ENCODE assay signal across 26 cellular contexts in the genomic region with DNA sequence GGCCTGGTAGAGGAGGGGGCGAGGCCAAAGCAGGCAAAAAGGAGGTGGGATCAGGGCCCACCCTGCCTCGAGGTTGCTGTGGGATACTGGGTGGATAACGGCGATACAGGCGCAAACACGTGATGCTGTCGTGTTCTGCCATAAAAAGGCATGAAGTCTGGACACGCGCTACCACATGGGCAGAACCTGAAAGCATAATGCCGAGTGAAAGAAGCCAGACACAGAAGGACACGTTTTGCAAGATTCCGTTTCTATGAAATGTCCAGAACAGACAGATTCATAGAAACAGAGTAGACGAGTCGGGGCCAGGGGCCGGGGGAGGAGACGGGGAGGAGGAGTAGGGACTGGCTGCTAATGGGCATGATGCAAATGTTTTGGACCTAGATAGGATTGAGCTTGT.
"Had no signal": no experiment of that assay in that cellular context is flagged by ENCODE, and none has a peak within 500 bp of the region (broad histone marks: within the 10 kb centered on the region; RNA-seq: fewer than 3 reads in every experiment).

No MANE protein-coding gene starts in this region.

- H3K27ac Mint-ChIP-seq: activated B cell treated with CpG ODN at 0.5 μM for 24 hours; activated CD4-positive, alpha-beta T cell treated with anti-CD3 and anti-CD28 coated beads for 36 hours; activated naive CD8-positive, alpha-beta T cell treated with anti-CD3 and anti-CD28 coated beads, Interleukin-2, amount 10 ng/mL, durations not matched to agents 7 days and 5 days; activated T-cell treated with anti-CD3 and anti-CD28 coated beads, Interleukin-2, amount 50 U/mL, for 24 hours; activated T-helper 17 cell treated with anti-CD3 and anti-CD28 coated beads, Interleukin-2, amount 50 U/mL, for 72 hours; effector memory CD8-positive, alpha-beta T cell; stimulated activated naive B cell treated with anti-CD40 and anti-IgM and Interleukin-4, amounts not matched to agents 10 μg/mL and 1 μg/mL and 100 μg/mL, for 72 hours; T-helper 1 cell treated with Interleukin-12 subunit alpha and Interleukin-12 subunit beta and Interleukin-4 antibody, amounts not matched to agents 30 μg/mL and 1 μg/mL, for 36 hours had no signal

- H3K4me3 Mint-ChIP-seq: activated B cell treated with CpG ODN at 0.5 μM for 24 hours; activated CD4-positive, alpha-beta T cell treated with anti-CD3 and anti-CD28 coated beads for 36 hours; activated naive CD8-positive, alpha-beta T cell treated with anti-CD3 and anti-CD28 coated beads, Interleukin-2, amount 10 ng/mL, durations not matched to agents 7 days and 5 days; activated T-cell treated with anti-CD3 and anti-CD28 coated beads, Interleukin-2, amount 50 U/mL, for 24 hours; activated T-helper 17 cell treated with anti-CD3 and anti-CD28 coated beads, Interleukin-2, amount 50 U/mL, for 72 hours; effector memory CD8-positive, alpha-beta T cell; stimulated activated naive B cell treated with anti-CD40 and anti-IgM and Interleukin-4, amounts not matched to agents 10 μg/mL and 1 μg/mL and 100 μg/mL, for 72 hours; T-helper 1 cell treated with Interleukin-12 subunit alpha and Interleukin-12 subunit beta and Interleukin-4 antibody, amounts not matched to agents 30 μg/mL and 1 μg/mL, for 36 hours had no signal

- H3K27me3 Mint-ChIP-seq: activated CD4-positive, alpha-beta T cell treated with anti-CD3 and anti-CD28 coated beads for 36 hours; activated T-cell treated with anti-CD3 and anti-CD28 coated beads, Interleukin-2, amount 50 U/mL, for 24 hours; activated T-helper 17 cell treated with anti-CD3 and anti-CD28 coated beads, Interleukin-2, amount 50 U/mL, for 72 hours had no signal

- H3K4me3 ChIP-seq: colonic mucosa, dorsolateral prefrontal cortex, left lung, lung, testis, upper lobe of left lung had no signal

- ATAC-seq: activated CD4-positive, alpha-beta T cell treated with anti-CD3 and anti-CD28 coated beads for 36 hours; activated T-helper 17 cell treated with anti-CD3 and anti-CD28 coated beads, Interleukin-2, amount 50 U/mL, for 72 hours; effector memory CD8-positive, alpha-beta T cell; left lung; sciatic nerve; stimulated activated naive B cell treated with anti-CD40 and anti-IgM and Interleukin-4, amounts not matched to agents 10 μg/mL and 1 μg/mL and 100 μg/mL, for 72 hours had no signal

- DNase-seq: activated B cell treated with CpG ODN at 0.5 μM for 24 hours; activated CD4-positive, alpha-beta T cell treated with anti-CD3 and anti-CD28 coated beads for 36 hours; activated CD4-positive, alpha-beta T cell treated with anti-CD3 and anti-CD28 coated beads, Interleukin-2, amount 50 U/mL, for 4 hours; activated CD8-positive, alpha-beta memory T cell treated with anti-CD3 and anti-CD28 coated beads for 24 hours; activated CD8-positive, alpha-beta memory T cell treated with anti-CD3 and anti-CD28 coated beads, Interleukin-2, amount 50 U/mL, for 4 hours; activated naive CD4-positive, alpha-beta T cell; activated naive CD8-positive, alpha-beta T cell treated with anti-CD3 and anti-CD28 coated beads, Interleukin-2, amount 10 ng/mL, durations not matched to agents 7 days and 5 days; activated T-cell treated with anti-CD3 and anti-CD28 coated beads, Interleukin-2, amount 50 U/mL, for 24 hours; amygdala; colonic mucosa; dorsolateral prefrontal cortex; effector memory CD8-positive, alpha-beta T cell; foreskin fibroblast; kidney glomerular epithelial cell; left lung; nucleus accumbens; small intestine; stimulated activated CD4-positive, alpha-beta T cell treated with anti-CD3 and anti-CD28 coated beads, Interleukin-15, amount 100 ng/mL, for 24 hours; stimulated activated CD8-positive, alpha-beta memory T cell treated with anti-CD3 and anti-CD28 coated beads, Interleukin-4, amount 100 ng/mL, for 48 hours; stimulated activated naive B cell treated with anti-CD40 and anti-IgM and Interleukin-4, amounts not matched to agents 10 μg/mL and 1 μg/mL and 100 μg/mL, for 72 hours; testis; upper lobe of left lung had no signal

- H3K9me3 Mint-ChIP-seq: activated B cell treated with CpG ODN at 0.5 μM for 24 hours; activated T-helper 17 cell treated with anti-CD3 and anti-CD28 coated beads, Interleukin-2, amount 50 U/mL, for 72 hours; effector memory CD8-positive, alpha-beta T cell; stimulated activated naive B cell treated with anti-CD40 and anti-IgM and Interleukin-4, amounts not matched to agents 10 μg/mL and 1 μg/mL and 100 μg/mL, for 72 hours had no signal

- H3K36me3 Mint-ChIP-seq: activated naive CD8-positive, alpha-beta T cell treated with anti-CD3 and anti-CD28 coated beads, Interleukin-2, amount 10 ng/mL, durations not matched to agents 7 days and 5 days; stimulated activated naive B cell treated with anti-CD40 and anti-IgM and Interleukin-4, amounts not matched to agents 10 μg/mL and 1 μg/mL and 100 μg/mL, for 72 hours had no signal
